ENCODE assay signal across 10 cellular contexts in the genomic region with DNA sequence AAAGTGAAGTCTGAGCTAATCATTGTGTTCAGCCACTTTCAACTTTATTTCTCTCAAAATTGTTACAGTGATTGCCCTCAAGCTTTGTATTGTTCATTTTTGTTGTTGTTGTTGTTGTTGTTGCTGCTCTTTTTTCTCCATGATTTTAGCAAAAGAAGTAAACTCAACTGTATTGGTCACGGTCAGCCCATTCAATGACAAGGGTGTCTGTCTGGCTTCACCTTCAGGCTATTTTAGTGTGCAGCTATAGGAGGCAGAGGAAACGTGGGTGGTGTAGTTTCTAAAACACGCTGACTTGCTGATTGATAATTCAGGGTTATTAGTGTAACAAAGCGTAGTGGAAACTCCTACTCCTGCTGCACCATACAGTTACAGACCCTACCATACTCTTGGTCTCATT.
DNase-seq lines count a peak whose midpoint lies in the region; ATAC-seq, FAIRE-seq and TF ChIP-seq lines count a peak whose summit lies in the region.
"Had no signal": no experiment of that assay in that cellular context is flagged by ENCODE, and none has a peak within 500 bp of the region (broad histone marks: within the 10 kb centered on the region; RNA-seq: fewer than 3 reads in every experiment).

No MANE protein-coding gene starts in this region.

- DNase-seq in GM12891 (ENCODE audit: insufficient read length, low spot score) = peak; percentile 42
- DNase-seq in glutamatergic neuron = no peak
- DNase-seq in COLO668 (lab: John Stamatoyannopoulos, UW; ENCODE audit: unreplicated experiment) = no peak
- no peak for DNase-seq in type B pancreatic cell (ENCODE audit: extremely low spot score, unreplicated experiment)
- no peak for DNase-seq in activated naive CD4-positive, alpha-beta T cell treated with Interleukin-2 at 50 U/mL for 16 hours
- DNase-seq: KG1, NCI-H345 had no signal

- TF ChIP-seq CTCF in glutamatergic neuron (IDR thresholded peaks at IDR 0.05; ENCODE audit: partially characterized antibody, unreplicated experiment) (no peak), type B pancreatic cell (conservative IDR thresholded peaks at IDR 0.05) (no peak)

- H3K4me1 Mint-ChIP-seq in glutamatergic neuron (ENCODE audit: low read depth, unreplicated experiment) = peaks cover 22% of the 10 kb centered on the region
- H3K4me1 Mint-ChIP-seq in type B pancreatic cell (ENCODE audit: unreplicated experiment) = peaks cover 44% of the 10 kb centered on the region

- H3K4me3 Mint-ChIP-seq in glutamatergic neuron (ENCODE audit: unreplicated experiment) (no peak overlapping the region), type B pancreatic cell (no peak overlapping the region)

- H3K36me3 Mint-ChIP-seq in glutamatergic neuron (ENCODE audit: unreplicated experiment) (no peaks in the 10 kb centered on the region), type B pancreatic cell (no peaks in the 10 kb centered on the region)

- H3K27me3 Mint-ChIP-seq in glutamatergic neuron (ENCODE audit: unreplicated experiment) = no peaks in the 10 kb centered on the region
- no peaks in the 10 kb centered on the region for H3K27me3 Mint-ChIP-seq in type B pancreatic cell

- H3K9me3 Mint-ChIP-seq in glutamatergic neuron (ENCODE audit: unreplicated experiment) (peaks cover 3% of the 10 kb centered on the region), type B pancreatic cell (no peaks in the 10 kb centered on the region)

- H3K27ac Mint-ChIP-seq in glutamatergic neuron (ENCODE audit: unreplicated experiment) (no peak overlapping the region), type B pancreatic cell (no peak overlapping the region)

- no peak for TF ChIP-seq POLR2A in GM12891 (IDR thresholded peaks at IDR 0.05; ENCODE audit: low read depth, low read length)

- ATAC-seq in GM19372 (IDR thresholded peaks at IDR 0.05; ENCODE audit: low read depth, unreplicated experiment) = peak; percentile 77
- ATAC-seq in HG02840 (IDR thresholded peaks at IDR 0.05; ENCODE audit: low FRiP score, unreplicated experiment) = peak; percentile 64
- ATAC-seq in HG03558 (IDR thresholded peaks at IDR 0.05; ENCODE audit: extremely low read depth, unreplicated experiment) = peak; percentile 58

- FAIRE-seq in GM12891 (lab: Jason Lieb, UNC) = peak; percentile 97

TF ChIP-seq in GM12891, 5 proteins besides CTCF, POLR2A, EP300 and RAD21:
- TF ChIP-seq POU2F2 (IDR thresholded peaks at IDR 0.05; ENCODE audit: low read depth, low read length) (0 out of 2 replicates have a peak, but pooled peaks have one; percentile 21), SPI1 (IDR thresholded peaks at IDR 0.05; ENCODE audit: low read depth, low read length) (no peak)
TF ChIP-seq in GM12891: peak in this region for 1.
